17 cellular contexts compared by ENCODE assay signal in genomic region chr16:57940382-57940966, GRCh38. TPM values are rescaled to one million over a fixed set of nuclear protein-coding genes. Genes with fewer than 3 reads are reported as not detected.
"Had no signal": no experiment of that assay in that cellular context is flagged by ENCODE, and none has a peak within 500 bp of the region (broad histone marks: within the 10 kb centered on the region; RNA-seq: fewer than 3 reads in every experiment).

No MANE protein-coding gene starts in this region.

- H3K36me3 ChIP-seq: MG63, SJCRH30 had no signal

- ATAC-seq: Panc1, PC-3 had no signal

- H3K27me3 ChIP-seq: MG63 had no signal

- H3K4me3 ChIP-seq: MG63, SJCRH30 had no signal

- DNase-seq: Karpas-422; KG1; NCI-H1417 treated with DMSO at 0.1 percent for 48 hours; NCI-H146; NCI-H1930; NCI-H510A treated with DMSO at 0.1 percent for 48 hours; NCI-H526; NK-92 treated with Interleukin-12 subunit alpha and Interleukin-12 subunit beta, amount 100 ng/mL, for 24 hours; SHP77 treated with DMSO at 0.1 percent for 48 hours; SW 1271; T-helper 1 cell had no signal

- H3K4me1 ChIP-seq: SJCRH30 had no signal

- H3K9me3 ChIP-seq: MG63, SJCRH30 had no signal

- H3K27ac ChIP-seq: SJCRH30 had no signal

RNA-seq across cellular contexts. Expression of gene CNGB1, which starts 30.5 kb away (rescaled TPM):
- total RNA-seq: OCI-LY7, Right ventricle myocardium inferior, SJCRH30 had no signal
